14 cellular contexts compared by ENCODE assay signal in genomic region chr10:31158000-31158658, GRCh38.
DNase-seq lines count a peak whose midpoint lies in the region; ATAC-seq, FAIRE-seq and TF ChIP-seq lines count a peak whose summit lies in the region.
"Had no signal": no experiment of that assay in that cellular context is flagged by ENCODE, and none has a peak within 500 bp of the region (broad histone marks: within the 10 kb centered on the region; RNA-seq: fewer than 3 reads in every experiment).

No MANE protein-coding gene starts in this region.

- in situ Hi-C loops in K562 (cut with MboI) = no loop called here

- FAIRE-seq in K562 (lab: Jason Lieb, UNC) = no peak
- FAIRE-seq: TTC549 had no signal

- H3K27me3 ChIP-seq in K562 (ENCODE audit: control insufficient read depth in 2 of 2, insufficient read depth in 2 of 2, low read length in 2 of 2) (no peaks in the 10 kb centered on the region), left ventricle myocardium inferior (ENCODE audit: low read depth) (no peaks in the 10 kb centered on the region), skeletal muscle tissue (ENCODE audit: control insufficient read depth in 3 of 3, insufficient read depth in 3 of 3, low read length in 3 of 3) (no peaks in the 10 kb centered on the region)

- intact Hi-C loops in K562 (cut with micrococcal nuclease) (no loop called here), left ventricle myocardium inferior (cut with micrococcal nuclease) (no loop called here)

- peaks cover 4% of the 10 kb centered on the region for H3K9me3 Mint-ChIP-seq in activated CD8-positive, alpha-beta T cell treated with anti-CD3 and anti-CD28 coated beads, Interleukin-2, amount 10 ng/mL, durations not matched to agents 7 days and 5 days (ENCODE audit: insufficient read depth)

- ATAC-seq in K562 (no peak), GM18858 (IDR thresholded peaks at IDR 0.05; ENCODE audit: unreplicated experiment) (no peak)
- ATAC-seq in activated CD8-positive, alpha-beta T cell treated with anti-CD3 and anti-CD28 coated beads, Interleukin-2, amount 10 ng/mL, durations not matched to agents 7 days and 5 days = no peak
- ATAC-seq: CD8-positive, alpha-beta T cell had no signal

- H3K36me3 ChIP-seq in K562 (ENCODE audit: control insufficient read depth, insufficient read depth, low read length) (no peaks in the 10 kb centered on the region), left ventricle myocardium inferior (no peaks in the 10 kb centered on the region), skeletal muscle tissue (ENCODE audit: control insufficient read depth in 3 of 3, insufficient read depth in 3 of 3, low read length in 3 of 3) (no peaks in the 10 kb centered on the region)

- H2AFZ ChIP-seq in K562 (ENCODE audit: low read depth, low read length) = peak overlapping the region; percentile 83

- no peak for TF ChIP-seq EP300 in K562 (IDR thresholded peaks at IDR 0.05; ENCODE audit: low read length)

- no peaks in the 10 kb centered on the region for H3K9me1 ChIP-seq in K562 (ENCODE audit: control insufficient read depth, insufficient read depth, low read length)

- 27% methylated on average over 6 of the region's 9 CpGs for WGBS in K562 (ENCODE audit: insufficient coverage, low coverage, missing lambda C conversion rate)

- no peaks in the 10 kb centered on the region for H3K79me2 ChIP-seq in K562 (ENCODE audit: control insufficient read depth, insufficient read depth, low read length)

- peaks cover 0 to 4% of the 10 kb centered on the region in 2 experiments; a peak in 2 of 5 replicates for H3K4me1 ChIP-seq in K562 (replicated peaks in 1 of 2; ENCODE audit: control insufficient read depth in 2 of 2, insufficient read depth in 2 of 2, low read length in 2 of 2)
- peaks cover 29% of the 10 kb centered on the region for H3K4me1 ChIP-seq in left ventricle myocardium inferior
- H3K4me1 ChIP-seq in skeletal muscle tissue (ENCODE audit: control insufficient read depth in 3 of 3, insufficient read depth in 3 of 3, low read length in 3 of 3) = peaks cover 12 to 17% (median 17%) of the 10 kb centered on the region in 3 donors

- no peak overlapping the region for H3K27ac Mint-ChIP-seq in activated CD8-positive, alpha-beta T cell treated with anti-CD3 and anti-CD28 coated beads, Interleukin-2, amount 10 ng/mL, durations not matched to agents 7 days and 5 days
- H3K27ac Mint-ChIP-seq: CD8-positive, alpha-beta T cell; dendritic cell treated with granulocyte-macrophage colony-stimulating factor and Interleukin-4, amounts not matched to agents 40 ng/mL and 50 ng/mL, for 4 days had no signal

- no peak overlapping the region for H3K4me3 Mint-ChIP-seq in activated CD8-positive, alpha-beta T cell treated with anti-CD3 and anti-CD28 coated beads, Interleukin-2, amount 10 ng/mL, durations not matched to agents 7 days and 5 days
- H3K4me3 Mint-ChIP-seq: CD8-positive, alpha-beta T cell; dendritic cell treated with granulocyte-macrophage colony-stimulating factor and Interleukin-4, amounts not matched to agents 40 ng/mL and 50 ng/mL, for 4 days had no signal

- POLR2A ChIA-PET in K562 (lab: Yijun Ruan, JAX) = no interaction called here
- POLR2A ChIA-PET in activated CD8-positive, alpha-beta T cell treated with anti-CD3 and anti-CD28 coated beads, Interleukin-2, amount 10 ng/mL, durations not matched to agents 7 days and 5 days (lab: Charles Lee) = no interaction called here

- H3K36me3 Mint-ChIP-seq in activated CD8-positive, alpha-beta T cell treated with anti-CD3 and anti-CD28 coated beads, Interleukin-2, amount 10 ng/mL, durations not matched to agents 7 days and 5 days (ENCODE audit: low read depth) = no peaks in the 10 kb centered on the region
- H3K36me3 Mint-ChIP-seq: CD8-positive, alpha-beta T cell had no signal

- H3K9me3 ChIP-seq in K562 (replicated peaks; ENCODE audit: control insufficient read depth, insufficient read depth, low read depth, low read length) = no peaks in the 10 kb centered on the region
- peaks cover 23% of the 10 kb centered on the region for H3K9me3 ChIP-seq in left ventricle myocardium inferior (replicated peaks)
- no peaks in the 10 kb centered on the region for H3K9me3 ChIP-seq in skeletal muscle tissue (ENCODE audit: control insufficient read depth in 3 of 3, low read length in 3 of 3)

- peaks cover 3% of the 10 kb centered on the region for H3K27me3 Mint-ChIP-seq in activated CD8-positive, alpha-beta T cell treated with anti-CD3 and anti-CD28 coated beads, Interleukin-2, amount 10 ng/mL, durations not matched to agents 7 days and 5 days (ENCODE audit: low read depth)
- H3K27me3 Mint-ChIP-seq: dendritic cell treated with granulocyte-macrophage colony-stimulating factor and Interleukin-4, amounts not matched to agents 40 ng/mL and 50 ng/mL, for 4 days had no signal

- DNase-seq in NCI-H2029 (lab: John Stamatoyannopoulos, UW) (peak; percentile 2), K562 (ENCODE audit: extremely low read depth in 1 of 4, low spot score in 3 of 4) (no peak), left ventricle myocardium inferior (no peak)
- DNase-seq in activated CD8-positive, alpha-beta T cell treated with anti-CD3 and anti-CD28 coated beads, Interleukin-2, amount 10 ng/mL, durations not matched to agents 7 days and 5 days = no peak
- DNase-seq in activated naive CD4-positive, alpha-beta T cell treated with Interleukin-2 at 50 U/mL for 16 hours = no peak
- DNase-seq in stimulated activated CD4-positive, alpha-beta T cell treated with anti-CD3 and anti-CD28 coated beads, Interleukin-1b, Interleukin-23, amount 100 ng/mL, for 48 hours = no peak
- DNase-seq: activated naive CD4-positive, alpha-beta T cell treated with anti-CD3 and anti-CD28 coated beads, Interleukin-2, amount 50 U/mL, for 16 hours; CD8-positive, alpha-beta T cell; mesendoderm; NCI-H524 had no signal

- H3K4me3 ChIP-seq in K562 (no peak overlapping the region), left ventricle myocardium inferior (peak overlapping the region; percentile 24), skeletal muscle tissue (ENCODE audit: low read length in 3 of 3) (peak overlapping the region; percentile 12 to 66 (median 51))

- no peak overlapping the region for H3K4me2 ChIP-seq in K562 (ENCODE audit: insufficient read depth, low read length)

- H4K20me1 ChIP-seq in K562 (replicated peaks; ENCODE audit: control insufficient read depth, insufficient read depth, low read length) = no peaks in the 10 kb centered on the region

- TF ChIP-seq POLR2A in K562 (conservative IDR thresholded peaks at IDR 0.05) = no peak

- TF ChIP-seq CTCF in K562 (IDR thresholded peaks at IDR 0.05 in 2 of 3, conservative IDR thresholded peaks at IDR 0.05 in 1 of 3; ENCODE audit: insufficient read depth in 2 of 3, low read depth in 1 of 3, low read length in 3 of 3) (no peak), left ventricle myocardium inferior (IDR thresholded peaks at IDR 0.05; ENCODE audit: borderline replicate concordance) (no peak)

- H3K27ac ChIP-seq in K562 (ENCODE audit: extremely low read depth, low read depth, low read length) = no peak overlapping the region
- H3K27ac ChIP-seq in left ventricle myocardium inferior (replicated peaks) = peak overlapping the region; percentile 87
- peak overlapping the region; percentile 79 for H3K27ac ChIP-seq in skeletal muscle tissue (ENCODE audit: low read depth, low read length)

- H3K9ac ChIP-seq in K562 (ENCODE audit: insufficient read depth in 1 of 2, low read depth in 2 of 2, low read length in 2 of 2) (no peak overlapping the region), skeletal muscle tissue (ENCODE audit: low read depth in 1 of 3, low read length in 3 of 3) (peak overlapping the region in 2 of 3 donors; percentile 24 to 42)

- CTCF ChIA-PET in K562 (lab: Yijun Ruan, JAX; ENCODE audit: low intra/inter-chr PET ratio) = interaction anchor here (0.7 kb wide), 1 partner anchor 373 kb away, joined by 4 read pairs; no protein-coding TSS in a partner anchor
- CTCF ChIA-PET in activated CD8-positive, alpha-beta T cell treated with anti-CD3 and anti-CD28 coated beads, Interleukin-2, amount 10 ng/mL, durations not matched to agents 7 days and 5 days (lab: Charles Lee) = interaction anchor here (1.3 kb wide), 1 partner anchor 74 kb away, joined by 3 read pairs; no protein-coding TSS in a partner anchor

- BruUV-seq in K562 (replicated peaks; lab: Mats Ljungman, UMichigan) = no TSS peak

- no peak for TF ChIP-seq RAD21 in K562 (CRISPR knock-in tag; conservative IDR thresholded peaks at IDR 0.05 in 1 of 2, IDR thresholded peaks at IDR 0.05 in 1 of 2)

- H3K4me1 Mint-ChIP-seq in activated CD8-positive, alpha-beta T cell treated with anti-CD3 and anti-CD28 coated beads, Interleukin-2, amount 10 ng/mL, durations not matched to agents 7 days and 5 days (ENCODE audit: low read depth) = no peaks in the 10 kb centered on the region

Comparison
In these comparisons a context has a peak if more than half of its experiments do, and no peak if none do; other contexts are left out.
1. H3K9ac ChIP-seq: peak in skeletal muscle tissue (2 of 3); none in K562 (0 of 2).